Comparison of ENCODE assay signal across 8 cellular contexts in genomic region chr10:43408710-43409384, GRCh38. TPM values are rescaled to one million over a fixed set of nuclear protein-coding genes. Genes with fewer than 3 reads are reported as not detected.
DNase-seq lines count a peak whose midpoint lies in the region; ATAC-seq and TF ChIP-seq lines count a peak whose summit lies in the region.

A gene with protein sequence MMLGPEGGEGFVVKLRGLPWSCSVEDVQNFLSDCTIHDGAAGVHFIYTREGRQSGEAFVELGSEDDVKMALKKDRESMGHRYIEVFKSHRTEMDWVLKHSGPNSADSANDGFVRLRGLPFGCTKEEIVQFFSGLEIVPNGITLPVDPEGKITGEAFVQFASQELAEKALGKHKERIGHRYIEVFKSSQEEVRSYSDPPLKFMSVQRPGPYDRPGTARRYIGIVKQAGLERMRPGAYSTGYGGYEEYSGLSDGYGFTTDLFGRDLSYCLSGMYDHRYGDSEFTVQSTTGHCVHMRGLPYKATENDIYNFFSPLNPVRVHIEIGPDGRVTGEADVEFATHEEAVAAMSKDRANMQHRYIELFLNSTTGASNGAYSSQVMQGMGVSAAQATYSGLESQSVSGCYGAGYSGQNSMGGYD (minus strand): TSS chr10:43409186. CDS start chr10:43387884, 21,302 bp downstream.

- peaks cover 6% of the 10 kb centered on the region for H3K36me3 Mint-ChIP-seq in type B pancreatic cell

- TF ChIP-seq POLR2A in adrenal gland (IDR thresholded peaks at IDR 0.05) (peak; percentile 92 to 93), heart left ventricle (IDR thresholded peaks at IDR 0.05) (peak; percentile 66 to 91)

- ATAC-seq in HG02840 (IDR thresholded peaks at IDR 0.05; ENCODE audit: low FRiP score, unreplicated experiment) (peak; percentile 64), heart left ventricle (peak; percentile 87 to 95 (median 92))

- in situ Hi-C loops in GM13976 (cut with MboI; ENCODE audit: low sequenced_read_pairs, unreplicated experiment), result no loop called here

- H3K27ac ChIP-seq in adrenal gland (peak within 1 kb of the TSS; percentile 99 to 100 (median 99)), heart left ventricle (peak within 1 kb of the TSS; percentile 78 to 100 (median 98))

- peak; percentile 94 for DNase-seq in GM13976 (ENCODE audit: low spot score)
- DNase-seq in NCI-H1436 (lab: John Stamatoyannopoulos, UW), result peak; percentile 93
- DNase-seq in T-helper 1 cell, result peak; percentile 87 to 97 (median 91)
- DNase-seq in adrenal gland, result peak; percentile 95 to 97 (median 96)
- DNase-seq in heart left ventricle, result peak; percentile 96 to 98 (median 96)
- DNase-seq in posterior cingulate gyrus, result peak; percentile 84 to 99 (median 94)
- peak; percentile 96 for DNase-seq in type B pancreatic cell (ENCODE audit: extremely low spot score, unreplicated experiment)

- no peaks in the 10 kb centered on the region for H3K9me3 ChIP-seq in adrenal gland (replicated peaks in 1 of 3)
- H3K9me3 ChIP-seq in heart left ventricle, result no peaks in the 10 kb centered on the region

- intact Hi-C loops in adrenal gland (cut with DNase I) (no loop called here), heart left ventricle (cut with DNase I) (loop anchor here in 2 of 10 donors (1.0 kb wide), 2 partner anchors 11 to 27 kb away; no protein-coding TSS in a partner anchor), posterior cingulate gyrus (cut with DNase I) (loop anchor here (1.0 kb wide), 2 partner anchors 11 to 28 kb away; partner anchors contain the start of gene ZNF487)

- peaks cover 14% of the 10 kb centered on the region for H3K4me1 Mint-ChIP-seq in type B pancreatic cell (ENCODE audit: unreplicated experiment)

- peak within 1 kb of the TSS; percentile 99 for H3K4me3 Mint-ChIP-seq in type B pancreatic cell

- H3K9me3 Mint-ChIP-seq in type B pancreatic cell, result no peaks in the 10 kb centered on the region

- H3K27ac Mint-ChIP-seq in type B pancreatic cell, result peak within 1 kb of the TSS; percentile 100

- no peaks in the 10 kb centered on the region for H3K27me3 Mint-ChIP-seq in type B pancreatic cell

- TF ChIP-seq CTCF in GM13976 (IDR thresholded peaks at IDR 0.05; ENCODE audit: borderline replicate concordance, control extremely low read depth, extremely low read depth, insufficient read depth, missing control alignments) (no peak), adrenal gland (IDR thresholded peaks at IDR 0.05) (no peak), heart left ventricle (IDR thresholded peaks at IDR 0.05) (no peak), type B pancreatic cell (conservative IDR thresholded peaks at IDR 0.05) (no peak)

- H3K27me3 ChIP-seq in adrenal gland (no peaks in the 10 kb centered on the region), heart left ventricle (no peaks in the 10 kb centered on the region)

- whole genome bisulfite sequencing in adrenal gland, 4 donors, result 0 to 1% (median 0%) methylated on average over 1 to 68 of the region's 68 CpGs
- WGBS in heart left ventricle, 4 donors, result 0 to 1% (median 1%) methylated on average over 36 to 68 of the region's 68 CpGs

- H3K4me1 ChIP-seq in adrenal gland (replicated peaks in 1 of 2) (peaks cover 23 to 32% of the 10 kb centered on the region in 2 donors), heart left ventricle (peaks cover 13 to 47% (median 32%) of the 10 kb centered on the region in 12 donors)

- H3K36me3 ChIP-seq in adrenal gland (replicated peaks in 1 of 2) (no peaks in the 10 kb centered on the region), heart left ventricle (peaks cover 0 to under 1% (median 0%) of the 10 kb centered on the region in 9 donors)

- H3K4me3 ChIP-seq in adrenal gland (peak within 1 kb of the TSS in 3 of 4 donors; percentile 75 to 89 (median 84)), heart left ventricle (peak within 1 kb of the TSS; percentile 64 to 90 (median 83))

RNA-seq across cellular contexts. Expression of the gene that starts here (rescaled TPM):
- 100 to 1,000 TPM; 103 to 207 (median 144) TPM for total RNA-seq in adrenal gland
- polyA plus RNA-seq in adrenal gland, result 100 to 1,000 TPM in 1 of 3 donors, 10 to 100 TPM in 2; 48.7 to 141 (median 51.3) TPM
- total RNA-seq in heart left ventricle, result 100 to 1,000 TPM in 1 of 9 donors, 10 to 100 TPM in 8; 60.4 to 142 (median 79.1) TPM
- polyA plus RNA-seq in heart left ventricle, result 10 to 100 TPM; 24.0 to 95.2 TPM
- 220 and 287 TPM in 2 replicates for total RNA-seq in type B pancreatic cell (ENCODE audit: low replicate concordance)

Comparison
In these comparisons a context has a peak if more than half of its experiments do, and no peak if none do; other contexts are left out.
1. Peak in every context shown above with its lines: DNase-seq, ATAC-seq, H3K4me3 ChIP-seq and H3K27ac ChIP-seq.